In genomic region chr21:33047231-33047630, GRCh38 we compare ENCODE assay signal across 1 cellular context.
A peak's percentile ranks its signal among the peaks of the same experiment; 100 is the strongest.
TF ChIP-seq lines count a peak whose summit lies in the region.

No MANE protein-coding gene starts in this region.

TF ChIP-seq in K562, 482 proteins besides CTCF, POLR2A, EP300 and RAD21:
- TF ChIP-seq ZNF280A (IDR thresholded peaks at IDR 0.05; ENCODE audit: low read depth, partially characterized antibody) (no peak), SP1 (CRISPR knock-in tag; IDR thresholded peaks at IDR 0.05) (no peak), IRF2 (CRISPR knock-in tag; IDR thresholded peaks at IDR 0.05) (no peak), MBD2 (IDR thresholded peaks at IDR 0.05; ENCODE audit: borderline replicate concordance, low read depth) (no peak), PML (IDR thresholded peaks at IDR 0.05; ENCODE audit: low read length) (no peak), ZNF316 (IDR thresholded peaks at IDR 0.05) (0 out of 2 replicates have a peak, but pooled peaks have one; percentile 12), ZC3H8 (IDR thresholded peaks at IDR 0.05) (no peak)
